In the genomic region with DNA sequence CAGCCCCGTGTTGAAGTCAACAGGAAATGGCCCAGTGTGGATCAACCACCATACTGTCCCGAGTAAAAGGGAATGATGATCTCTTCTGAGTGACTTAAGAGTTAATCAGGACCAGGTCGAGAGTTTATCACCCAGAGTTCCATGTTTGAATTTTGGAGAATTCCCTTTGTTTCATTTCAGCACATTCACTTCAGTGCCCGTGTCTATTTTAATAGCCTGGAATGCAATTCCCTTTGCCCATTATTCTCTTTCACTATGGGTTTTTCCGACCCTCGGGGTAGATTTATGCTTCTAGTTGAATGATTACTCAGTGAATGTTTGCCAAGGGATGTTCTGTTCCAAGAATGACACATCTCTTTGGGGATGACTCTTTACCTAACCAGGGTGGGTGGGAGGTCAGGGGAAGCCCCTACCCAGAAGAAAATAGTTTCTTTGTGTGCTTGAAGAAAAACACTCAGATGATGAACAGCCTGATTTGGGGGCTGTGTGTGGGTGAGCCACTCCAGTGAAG, we compare ENCODE assay signal across 12 cellular contexts.
DNase-seq lines count a peak whose midpoint lies in the region; ATAC-seq lines count a peak whose summit lies in the region.
"Had no signal": no experiment of that assay in that cellular context is flagged by ENCODE, and none has a peak within 500 bp of the region (broad histone marks: within the 10 kb centered on the region; RNA-seq: fewer than 3 reads in every experiment).

No MANE protein-coding gene starts in this region.

- ATAC-seq in GM21529 (IDR thresholded peaks at IDR 0.05; ENCODE audit: unreplicated experiment) (peak; percentile 37), left colon (no peak), HG03108 (IDR thresholded peaks at IDR 0.05; ENCODE audit: unreplicated experiment) (no peak)

- H3K4me3 ChIP-seq in skeletal muscle cell (ENCODE audit: low read depth, low read length), result no peak overlapping the region

- DNase-seq in HT1080 (ENCODE audit: low read depth), result peak; percentile 82
- DNase-seq in dermis blood vessel endothelial cell, result peak; percentile 1
- DNase-seq in skeletal muscle cell (ENCODE audit: low read depth), result peak; percentile 65
- DNase-seq in NAMALWA (ENCODE audit: low spot score), result no peak
- DNase-seq in left colon, result no peak
- DNase-seq in HuH-7.5 (ENCODE audit: low spot score), result no peak
- DNase-seq: COR-L47, naive B cell, NCI-H1105, small intestine had no signal

- intact Hi-C loops in left colon (cut with DNase I, micrococcal nuclease), result no loop called here

Comparison
In these comparisons a context has a peak if more than half of its experiments do, and no peak if none do; other contexts are left out.
1. DNase-seq: peak in HT1080 (single experiment), dermis blood vessel endothelial cell (single experiment) and skeletal muscle cell (single experiment); none in NAMALWA (single experiment), left colon (0 of 2) and HuH-7.5 (single experiment).